25 cellular contexts compared by ENCODE assay signal in genomic region chr1:244424649-244425334, GRCh38. TPM values are rescaled to one million over a fixed set of nuclear protein-coding genes. Genes with fewer than 3 reads are reported as not detected.
DNase-seq lines count a peak whose midpoint lies in the region; ATAC-seq and TF ChIP-seq lines count a peak whose summit lies in the region.
"Had no signal": no experiment of that assay in that cellular context is flagged by ENCODE, and none has a peak within 500 bp of the region (broad histone marks: within the 10 kb centered on the region; RNA-seq: fewer than 3 reads in every experiment).

No MANE protein-coding gene starts in this region.

- H3K9me3 Mint-ChIP-seq in natural killer cell = no peaks in the 10 kb centered on the region
- no peaks in the 10 kb centered on the region for H3K9me3 Mint-ChIP-seq in natural killer cell treated with Interleukin-12 subunit alpha and Interleukin-12 subunit beta and Interleukin-15 and Interleukin-18, amount 100 ng/mL, for 72 hours
- no peaks in the 10 kb centered on the region for H3K9me3 Mint-ChIP-seq in immature natural killer cell
- H3K9me3 Mint-ChIP-seq: activated B cell treated with CpG ODN at 0.5 μM for 24 hours; activated naive CD4-positive, alpha-beta T cell treated with anti-CD3 and anti-CD28 coated beads, Interleukin-2, amount 10 ng/mL, durations not matched to agents 7 days and 5 days; memory B cell had no signal

- peaks cover 21% of the 10 kb centered on the region for H3K36me3 Mint-ChIP-seq in natural killer cell
- peaks cover 21% of the 10 kb centered on the region for H3K36me3 Mint-ChIP-seq in natural killer cell treated with Interleukin-12 subunit alpha and Interleukin-12 subunit beta and Interleukin-15 and Interleukin-18, amount 100 ng/mL, for 72 hours
- peaks cover 3 to 23% (median 21%) of the 10 kb centered on the region in 3 donors for H3K36me3 Mint-ChIP-seq in immature natural killer cell

- intact Hi-C loops in natural killer cell (cut with micrococcal nuclease) = no loop called here

- no peaks in the 10 kb centered on the region for H3K27me3 Mint-ChIP-seq in natural killer cell (ENCODE audit: low read depth in 2 of 2)
- no peaks in the 10 kb centered on the region for H3K27me3 Mint-ChIP-seq in natural killer cell treated with Interleukin-12 subunit alpha and Interleukin-12 subunit beta and Interleukin-15 and Interleukin-18, amount 100 ng/mL, for 72 hours
- H3K27me3 Mint-ChIP-seq in immature natural killer cell (ENCODE audit: low read depth in 3 of 3) = no peaks in the 10 kb centered on the region
- H3K27me3 Mint-ChIP-seq: activated B cell treated with CpG ODN at 0.5 μM for 24 hours; activated naive CD4-positive, alpha-beta T cell treated with anti-CD3 and anti-CD28 coated beads, Interleukin-2, amount 10 ng/mL, durations not matched to agents 7 days and 5 days; memory B cell had no signal

- DNase-seq in natural killer cell (no peak), LNCaP clone FGC (ENCODE audit: low read depth) (peak; percentile 85), immature natural killer cell (no peak), amygdala (lab: John Stamatoyannopoulos, UW) (no peak)
- DNase-seq in natural killer cell treated with Interleukin-12 subunit alpha and Interleukin-12 subunit beta and Interleukin-15 and Interleukin-18, amount 100 ng/mL, for 72 hours (ENCODE audit: low spot score) = no peak
- DNase-seq in stimulated activated CD8-positive, alpha-beta memory T cell treated with anti-CD3 and anti-CD28 coated beads, Interleukin-4, amount 100 ng/mL, for 48 hours = no peak
- DNase-seq: activated B cell treated with CpG ODN at 0.5 μM for 24 hours; activated CD4-positive, alpha-beta T cell treated with anti-CD3 and anti-CD28 coated beads, Interleukin-2, amount 50 U/mL, for 1 hour; activated naive CD4-positive, alpha-beta T cell treated with anti-CD3 and anti-CD28 coated beads, Interleukin-2, amount 10 ng/mL, durations not matched to agents 7 days and 5 days; cortex of kidney; foreskin melanocyte; heart right ventricle; NCI-H1105; NCI-H1930; NCI-H526; occipital lobe; SHP77; stimulated activated CD4-positive, alpha-beta T cell treated with anti-CD3 and anti-CD28 coated beads, Interleukin-1b, Interleukin-23, amount 100 ng/mL, for 48 hours; substantia nigra; T1000; upper lobe of left lung had no signal

- H3K4me1 Mint-ChIP-seq in natural killer cell (peaks cover 28 to 30% of the 10 kb centered on the region in 2 donors), immature natural killer cell (peaks cover 7 to 32% of the 10 kb centered on the region in 2 donors)
- peaks cover 11 to 12% of the 10 kb centered on the region in 2 donors for H3K4me1 Mint-ChIP-seq in natural killer cell treated with Interleukin-12 subunit alpha and Interleukin-12 subunit beta and Interleukin-15 and Interleukin-18, amount 100 ng/mL, for 72 hours (ENCODE audit: low read depth in 2 of 2)

- no peak overlapping the region for H3K4me3 ChIP-seq in LNCaP clone FGC (ENCODE audit: low read depth, low read length)
- H3K4me3 ChIP-seq: heart right ventricle, smooth muscle cell, upper lobe of left lung had no signal

- H3K4me3 Mint-ChIP-seq in natural killer cell (no peak overlapping the region), immature natural killer cell (no peak overlapping the region)
- no peak overlapping the region for H3K4me3 Mint-ChIP-seq in natural killer cell treated with Interleukin-12 subunit alpha and Interleukin-12 subunit beta and Interleukin-15 and Interleukin-18, amount 100 ng/mL, for 72 hours
- H3K4me3 Mint-ChIP-seq: activated B cell treated with CpG ODN at 0.5 μM for 24 hours; activated naive CD4-positive, alpha-beta T cell treated with anti-CD3 and anti-CD28 coated beads, Interleukin-2, amount 10 ng/mL, durations not matched to agents 7 days and 5 days; memory B cell had no signal

- H3K27ac Mint-ChIP-seq in natural killer cell (peak overlapping the region; percentile 45 to 53), immature natural killer cell (peak overlapping the region in 4 of 6 donors; percentile 2 to 13 (median 10))
- H3K27ac Mint-ChIP-seq in natural killer cell treated with Interleukin-12 subunit alpha and Interleukin-12 subunit beta and Interleukin-15 and Interleukin-18, amount 100 ng/mL, for 72 hours = peak overlapping the region in 1 of 2 donors; percentile 3
- H3K27ac Mint-ChIP-seq: activated B cell treated with CpG ODN at 0.5 μM for 24 hours; activated naive CD4-positive, alpha-beta T cell treated with anti-CD3 and anti-CD28 coated beads, Interleukin-2, amount 10 ng/mL, durations not matched to agents 7 days and 5 days; memory B cell had no signal

- no peak for ATAC-seq in natural killer cell
- no peak for ATAC-seq in natural killer cell treated with Interleukin-12 subunit alpha and Interleukin-12 subunit beta and Interleukin-15 and Interleukin-18, amount 100 ng/mL, for 72 hours
- no peak for ATAC-seq in GM21360 (IDR thresholded peaks at IDR 0.05; ENCODE audit: unreplicated experiment)
- ATAC-seq: esophagus mucosa had no signal

- TF ChIP-seq CTCF in natural killer cell (IDR thresholded peaks at IDR 0.05) = no peak
- no peak for TF ChIP-seq CTCF in LNCaP clone FGC (IDR thresholded peaks at IDR 0.05; ENCODE audit: control insufficient read depth, extremely low read depth, insufficient read depth)

RNA-seq across cellular contexts. Expression of gene ADSS2, which starts 26.9 kb away (rescaled TPM):
- 10 to 100 TPM; 49.2 to 67.9 (median 54.8) TPM for total RNA-seq in natural killer cell
- total RNA-seq in natural killer cell treated with Interleukin-12 subunit alpha and Interleukin-12 subunit beta and Interleukin-15 and Interleukin-18, amount 100 ng/mL, for 72 hours = 10 to 100 TPM; 45.0 to 51.0 TPM
- 10 to 100 TPM; 28.8 to 44.7 (median 30.0) TPM for polyA plus RNA-seq in immature natural killer cell

RNA-seq across cellular contexts. Expression of gene CATSPERE, which starts 36.3 kb away (rescaled TPM):
- total RNA-seq in natural killer cell = 1 to 10 TPM in 1 of 3 donors, under 1 TPM in 2; 0.79 to 1.4 (median 0.80) TPM
- under 1 TPM; 0.64 to 0.78 TPM for total RNA-seq in natural killer cell treated with Interleukin-12 subunit alpha and Interleukin-12 subunit beta and Interleukin-15 and Interleukin-18, amount 100 ng/mL, for 72 hours
- polyA plus RNA-seq in immature natural killer cell = under 1 TPM in 2 of 3 donors, not detected in 1; 0.11 to 0.31 TPM
